In genomic region chr18:25561923-25562322, GRCh38 we compare ENCODE assay signal across 8 cellular contexts.
DNase-seq lines count a peak whose midpoint lies in the region; ATAC-seq and TF ChIP-seq lines count a peak whose summit lies in the region.

No MANE protein-coding gene starts in this region.

- no peak overlapping the region for H3K4me3 Mint-ChIP-seq in HFFc6

- H3K4me1 Mint-ChIP-seq in HFFc6 (ENCODE audit: low read depth) = no peaks in the 10 kb centered on the region

- H3K9me3 Mint-ChIP-seq in HFFc6 = no peaks in the 10 kb centered on the region

- H3K27me3 Mint-ChIP-seq in HFFc6 (ENCODE audit: insufficient read depth) = peaks cover 10% of the 10 kb centered on the region

- no peak for ATAC-seq in GM21390 (IDR thresholded peaks at IDR 0.05; ENCODE audit: unreplicated experiment)

- no peaks in the 10 kb centered on the region for H3K36me3 Mint-ChIP-seq in HFFc6 (ENCODE audit: low read depth)

- no peak overlapping the region for H3K27ac Mint-ChIP-seq in HFFc6

- peak; percentile 81 for TF ChIP-seq CTCF in HFFc6 (IDR thresholded peaks at IDR 0.05)
- TF ChIP-seq CTCF in VCaP (conservative IDR thresholded peaks at IDR 0.05) = peak; percentile 24

- no peak overlapping the region for H3K27ac ChIP-seq in VCaP

- peak; percentile 28 for DNase-seq in EL
- peak; percentile 4 for DNase-seq in HFFc6
- DNase-seq in lung microvascular endothelial cell (ENCODE audit: low read depth in 2 of 2) = peak; percentile 2 to 53
- DNase-seq in GM19238 (ENCODE audit: insufficient read length, low spot score) = no peak
- no peak for DNase-seq in effector CD4-positive, alpha-beta T cell
- no peak for DNase-seq in NCI-H2029 (lab: John Stamatoyannopoulos, UW)

Comparison
In these comparisons a context has a peak if more than half of its experiments do, and no peak if none do; other contexts are left out.
1. DNase-seq: peak in EL (single experiment), HFFc6 (single experiment) and lung microvascular endothelial cell (2 of 2); none in GM19238 (single experiment), effector CD4-positive, alpha-beta T cell (single experiment) and NCI-H2029 (single experiment).